12 cellular contexts compared by ENCODE assay signal in genomic region chr1:111789666-111790316, GRCh38. TPM values are rescaled to one million over a fixed set of nuclear protein-coding genes. Genes with fewer than 3 reads are reported as not detected.
A peak's percentile ranks its signal among the peaks of the same experiment; 100 is the strongest.
DNase-seq lines count a peak whose midpoint lies in the region; ATAC-seq and TF ChIP-seq lines count a peak whose summit lies in the region.
"Had no signal": no experiment of that assay in that cellular context is flagged by ENCODE, and none has a peak within 500 bp of the region (broad histone marks: within the 10 kb centered on the region; RNA-seq: fewer than 3 reads in every experiment).

No MANE protein-coding gene starts in this region.

- TF ChIP-seq POLR2A in uterus (IDR thresholded peaks at IDR 0.05): no peak

- H3K27me3 ChIP-seq in uterus: no peaks in the 10 kb centered on the region
- H3K27me3 ChIP-seq: gastrocnemius medialis had no signal

- H3K27me3 Mint-ChIP-seq in endothelial cell (ENCODE audit: unreplicated experiment): peaks cover 2% of the 10 kb centered on the region

- H3K9me3 Mint-ChIP-seq in endothelial cell (ENCODE audit: unreplicated experiment): no peaks in the 10 kb centered on the region
- H3K9me3 Mint-ChIP-seq: T-helper 2 cell treated with Interferon-gamma antibody and Interleukin-4, amounts not matched to agents 5 μg/mL and 100 μg/mL, for 36 hours had no signal

- no peak overlapping the region for H3K4me3 ChIP-seq in uterus
- H3K4me3 ChIP-seq: gastrocnemius medialis, mucosa of descending colon had no signal

- ATAC-seq in omental fat pad (ENCODE audit: low FRiP score): peak; percentile 46
- ATAC-seq: mucosa of descending colon had no signal

- H3K36me3 Mint-ChIP-seq in endothelial cell (ENCODE audit: low read depth, unreplicated experiment): no peaks in the 10 kb centered on the region

- no peaks in the 10 kb centered on the region for H3K36me3 ChIP-seq in uterus
- H3K36me3 ChIP-seq: gastrocnemius medialis had no signal

- no peaks in the 10 kb centered on the region for H3K4me1 ChIP-seq in uterus
- H3K4me1 ChIP-seq: gastrocnemius medialis had no signal

- H3K27ac ChIP-seq in uterus: no peak overlapping the region

- peak; percentile 57 for DNase-seq in GM04503 (ENCODE audit: low read depth)
- DNase-seq in NCI-H446 treated with DMSO at 0.1 percent for 48 hours (lab: John Stamatoyannopoulos, UW): peak; percentile 95
- DNase-seq in fibroblast of gingiva (ENCODE audit: low read depth): peak; percentile 97
- no peak for DNase-seq in omental fat pad (ENCODE audit: low spot score)
- DNase-seq in endothelial cell (ENCODE audit: low spot score): no peak
- DNase-seq in RPMI8226: no peak
- no peak for DNase-seq in uterus
- DNase-seq in anterior cingulate cortex (lab: John Stamatoyannopoulos, UW): no peak
- DNase-seq: gastrocnemius medialis; mucosa of descending colon; stimulated activated naive CD4-positive, alpha-beta T cell treated with Interleukin-2 at 50 U/mL for 16 hours had no signal

- H3K9me3 ChIP-seq in uterus: no peaks in the 10 kb centered on the region
- H3K9me3 ChIP-seq: gastrocnemius medialis, mucosa of descending colon had no signal

- intact Hi-C loops in uterus (cut with DNase I; ENCODE audit: low total_unique reads): no loop called here

- H3K4me1 Mint-ChIP-seq in endothelial cell (ENCODE audit: unreplicated experiment): peaks cover 7% of the 10 kb centered on the region

- TF ChIP-seq CTCF in omental fat pad (IDR thresholded peaks at IDR 0.05) (no peak), endothelial cell (IDR thresholded peaks at IDR 0.05; ENCODE audit: unreplicated experiment) (no peak), uterus (IDR thresholded peaks at IDR 0.05) (peak in 1 of 4 experiments; percentile 32)

- H3K4me3 Mint-ChIP-seq in endothelial cell (ENCODE audit: unreplicated experiment): no peak overlapping the region
- H3K4me3 Mint-ChIP-seq: T-helper 2 cell treated with Interferon-gamma antibody and Interleukin-4, amounts not matched to agents 5 μg/mL and 100 μg/mL, for 36 hours had no signal

- H3K27ac Mint-ChIP-seq in endothelial cell (ENCODE audit: unreplicated experiment): no peak overlapping the region
- H3K27ac Mint-ChIP-seq: T-helper 2 cell treated with Interferon-gamma antibody and Interleukin-4, amounts not matched to agents 5 μg/mL and 100 μg/mL, for 36 hours had no signal

RNA-seq across cellular contexts. Expression of gene DDX20, which starts 34.1 kb away (rescaled TPM):
- total RNA-seq in omental fat pad (10 to 100 TPM; 12.8 to 24.7 (median 21.3) TPM), endothelial cell (ENCODE audit: unreplicated experiment) (18.8 TPM), uterus (10 to 100 TPM; 13.3 to 38.2 (median 20.1) TPM)

RNA-seq across cellular contexts. Expression of gene INKA2, which starts 50.6 kb away (rescaled TPM):
- total RNA-seq in omental fat pad (10 to 100 TPM in 1 of 4 donors, 1 to 10 TPM in 3; 2.1 to 21.3 (median 6.6) TPM), endothelial cell (ENCODE audit: unreplicated experiment) (5.6 TPM), uterus (10 to 100 TPM in 1 of 4 donors, 1 to 10 TPM in 1, under 1 TPM in 1, not detected in 1; 0.51 to 16.4 (median 6.4) TPM)

Comparison
In these comparisons a context has a peak if more than half of its experiments do, and no peak if none do; other contexts are left out.
1. DNase-seq: peak in GM04503 (single experiment), NCI-H446 treated with DMSO at 0.1 percent for 48 hours (single experiment) and fibroblast of gingiva (single experiment); none in omental fat pad (single experiment), endothelial cell (single experiment), RPMI8226 (single experiment), uterus (0 of 2) and anterior cingulate cortex (0 of 58).